Comparison of ENCODE assay signal across 1 cellular context in genomic region chr5:134252671-134253070, GRCh38.
TF ChIP-seq lines count a peak whose summit lies in the region.

No MANE protein-coding gene starts in this region.

TF ChIP-seq in SK-N-SH treated with all-trans-retinoic acid at 6 μM for 48 hours, 23 proteins besides CTCF, POLR2A, EP300 and RAD21 (continued from another document):
- no peak for TF ChIP-seq GLIS3 (CRISPR knock-in tag; IDR thresholded peaks at IDR 0.05)
